8 cellular contexts compared by ENCODE assay signal in the genomic region with DNA sequence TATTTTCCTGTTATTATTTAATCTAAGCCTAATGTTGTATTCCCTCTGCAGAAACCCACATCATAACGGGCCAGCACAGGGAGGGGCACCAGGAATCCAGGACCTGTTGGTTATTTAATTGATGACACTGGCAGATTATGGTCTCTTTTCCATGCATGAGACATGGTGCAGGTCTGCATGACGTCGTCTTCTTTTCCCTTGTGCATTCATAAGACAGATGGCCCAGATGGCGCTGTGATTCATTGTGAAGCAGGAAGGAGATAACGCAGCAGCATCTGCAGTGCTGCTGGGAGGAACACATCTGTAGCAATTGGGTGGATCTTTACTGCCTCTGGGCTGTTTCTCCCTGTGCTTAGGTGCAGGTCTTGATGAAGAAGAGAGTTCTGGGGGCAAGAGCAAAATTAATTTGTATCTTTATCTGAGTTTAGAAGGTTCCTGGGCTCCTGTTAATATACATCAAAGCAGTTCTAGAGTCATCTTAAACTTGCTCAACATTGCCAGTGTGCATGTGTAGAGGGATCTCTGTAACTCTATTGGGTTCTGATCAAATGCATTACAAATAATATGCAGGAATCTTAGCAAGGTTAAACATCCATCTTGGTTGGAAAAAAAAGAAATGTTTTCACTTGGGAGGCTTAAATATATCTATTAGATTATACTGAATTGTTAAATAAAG.
DNase-seq lines count a peak whose midpoint lies in the region; ATAC-seq lines count a peak whose summit lies in the region.

No MANE protein-coding gene starts in this region.

- ATAC-seq in GM21360 (IDR thresholded peaks at IDR 0.05; ENCODE audit: unreplicated experiment) (peak; percentile 70), HG03135 (IDR thresholded peaks at IDR 0.05; ENCODE audit: unreplicated experiment) (no peak), GM21447 (IDR thresholded peaks at IDR 0.05; ENCODE audit: unreplicated experiment) (no peak), GM19467 (IDR thresholded peaks at IDR 0.05; ENCODE audit: unreplicated experiment) (no peak)

- DNase-seq in COLO668 (lab: John Stamatoyannopoulos, UW; ENCODE audit: unreplicated experiment) (peak; percentile 4), NCI-H524 treated with DMSO at 0.1 percent for 48 hours (lab: John Stamatoyannopoulos, UW) (peak; percentile 65), globus pallidus (ENCODE audit: low spot score) (peak; percentile 43), ureter (ENCODE audit: low spot score) (no peak)
